ENCODE assay signal across 32 cellular contexts in genomic region chr1:23843644-23844043, GRCh38.
"Had no signal": no experiment of that assay in that cellular context is flagged by ENCODE, and none has a peak within 500 bp of the region (broad histone marks: within the 10 kb centered on the region; RNA-seq: fewer than 3 reads in every experiment).

No MANE protein-coding gene starts in this region.

- H3K79me2 ChIP-seq: parathyroid adenoma had no signal

- ATAC-seq: naive thymus-derived CD4-positive, alpha-beta T cell; natural killer cell; psoas muscle; right cardiac atrium; sciatic nerve; stimulated activated memory B cell treated with anti-CD40 and anti-IgM and Interleukin-4, amounts not matched to agents 10 μg/mL and 1 μg/mL and 100 μg/mL, for 72 hours; stimulated activated naive CD8-positive, alpha-beta T cell treated with anti-CD3 and anti-CD28 coated beads, Interleukin-15, amount 100 ng/mL, for 72 hours; stimulated activated naive CD8-positive, alpha-beta T cell treated with anti-CD3 and anti-CD28 coated beads, Interleukin-15, Interleukin-2, amounts not matched to agents 100 U/mL and 50 U/mL, for 24 hours; upper lobe of right lung had no signal

- DNase-seq: naive thymus-derived CD4-positive, alpha-beta T cell; natural killer cell; occipital lobe; ovary; posterior cingulate gyrus; psoas muscle; right cardiac atrium; spleen; stimulated activated CD4-positive, alpha-beta T cell treated with anti-CD3 and anti-CD28 coated beads, Interleukin-12 subunit alpha, Interleukin-12 subunit beta, amount 100 ng/mL, for 4 hours; stimulated activated CD4-positive, alpha-beta T cell treated with anti-CD3 and anti-CD28 coated beads, Interleukin-1b, Interleukin-23, amount 100 ng/mL, for 48 hours; stimulated activated CD4-positive, alpha-beta T cell treated with anti-CD3 and anti-CD28 coated beads, Interleukin-4, amount 100 ng/mL, for 1 hour; stimulated activated CD4-positive, alpha-beta T cell treated with anti-CD3 and anti-CD28 coated beads, Interleukin-4, amount 100 ng/mL, for 4 hours; stimulated activated CD8-positive, alpha-beta memory T cell treated with anti-CD3 and anti-CD28 coated beads, Interleukin-4, amount 100 ng/mL, for 48 hours; stimulated activated naive CD4-positive, alpha-beta T cell; stimulated activated naive CD8-positive, alpha-beta T cell treated with anti-CD3 and anti-CD28 coated beads, Interleukin-15, amount 100 ng/mL, for 72 hours; stimulated activated naive CD8-positive, alpha-beta T cell treated with anti-CD3 and anti-CD28 coated beads, Interleukin-15, Interleukin-2, amounts not matched to agents 100 U/mL and 50 U/mL, for 24 hours; substantia nigra; testis; tibial artery; transverse colon; upper lobe of right lung; uterus had no signal

- H3K36me3 Mint-ChIP-seq: neural progenitor cell had no signal

- H3K4me3 ChIP-seq: neural progenitor cell, ovary, psoas muscle, skin epidermis, smooth muscle cell, spleen, suprapubic skin, testis, tibial artery, transverse colon, upper lobe of right lung, uterus had no signal

- H3K27ac Mint-ChIP-seq: naive thymus-derived CD4-positive, alpha-beta T cell; natural killer cell; nephron; neural progenitor cell; progenitor cell of endocrine pancreas; stimulated activated memory B cell treated with anti-CD40 and anti-IgM and Interleukin-4, amounts not matched to agents 10 μg/mL and 1 μg/mL and 100 μg/mL, for 72 hours; type B pancreatic cell had no signal

- H3K27me3 ChIP-seq: ovary, spleen, suprapubic skin, testis, tibial artery, transverse colon, upper lobe of right lung, uterus had no signal

- H3K4me1 ChIP-seq: neural progenitor cell, parathyroid adenoma, testis, upper lobe of right lung, uterus had no signal

- H3K27ac ChIP-seq: neural progenitor cell, ovary, parathyroid adenoma, psoas muscle, skin epidermis, spleen, suprapubic skin, testis, tibial artery, transverse colon, upper lobe of right lung, uterus had no signal

- H3K4me3 Mint-ChIP-seq: naive thymus-derived CD4-positive, alpha-beta T cell; natural killer cell; nephron; neural progenitor cell; stimulated activated memory B cell treated with anti-CD40 and anti-IgM and Interleukin-4, amounts not matched to agents 10 μg/mL and 1 μg/mL and 100 μg/mL, for 72 hours; stimulated activated naive CD8-positive, alpha-beta T cell treated with anti-CD3 and anti-CD28 coated beads, Interleukin-15, amount 100 ng/mL, for 72 hours; type B pancreatic cell had no signal

- H3K27me3 Mint-ChIP-seq: stimulated activated memory B cell treated with anti-CD40 and anti-IgM and Interleukin-4, amounts not matched to agents 10 μg/mL and 1 μg/mL and 100 μg/mL, for 72 hours; stimulated activated naive CD8-positive, alpha-beta T cell treated with anti-CD3 and anti-CD28 coated beads, Interleukin-15, amount 100 ng/mL, for 72 hours had no signal

- H3K36me3 ChIP-seq: neural progenitor cell, ovary, uterus had no signal

- H3K9ac ChIP-seq: neural progenitor cell, parathyroid adenoma had no signal

- H2AFZ ChIP-seq: neural progenitor cell, parathyroid adenoma had no signal

- H3K4me1 Mint-ChIP-seq: nephron; stimulated activated naive CD8-positive, alpha-beta T cell treated with anti-CD3 and anti-CD28 coated beads, Interleukin-15, amount 100 ng/mL, for 72 hours had no signal

- H3K9me3 Mint-ChIP-seq: natural killer cell; nephron; neural progenitor cell; stimulated activated memory B cell treated with anti-CD40 and anti-IgM and Interleukin-4, amounts not matched to agents 10 μg/mL and 1 μg/mL and 100 μg/mL, for 72 hours had no signal

- H3K9me3 ChIP-seq: suprapubic skin, testis, tibial artery, transverse colon, upper lobe of right lung, uterus had no signal

- H3K4me2 ChIP-seq: neural progenitor cell, smooth muscle cell had no signal
